In the genomic region with DNA sequence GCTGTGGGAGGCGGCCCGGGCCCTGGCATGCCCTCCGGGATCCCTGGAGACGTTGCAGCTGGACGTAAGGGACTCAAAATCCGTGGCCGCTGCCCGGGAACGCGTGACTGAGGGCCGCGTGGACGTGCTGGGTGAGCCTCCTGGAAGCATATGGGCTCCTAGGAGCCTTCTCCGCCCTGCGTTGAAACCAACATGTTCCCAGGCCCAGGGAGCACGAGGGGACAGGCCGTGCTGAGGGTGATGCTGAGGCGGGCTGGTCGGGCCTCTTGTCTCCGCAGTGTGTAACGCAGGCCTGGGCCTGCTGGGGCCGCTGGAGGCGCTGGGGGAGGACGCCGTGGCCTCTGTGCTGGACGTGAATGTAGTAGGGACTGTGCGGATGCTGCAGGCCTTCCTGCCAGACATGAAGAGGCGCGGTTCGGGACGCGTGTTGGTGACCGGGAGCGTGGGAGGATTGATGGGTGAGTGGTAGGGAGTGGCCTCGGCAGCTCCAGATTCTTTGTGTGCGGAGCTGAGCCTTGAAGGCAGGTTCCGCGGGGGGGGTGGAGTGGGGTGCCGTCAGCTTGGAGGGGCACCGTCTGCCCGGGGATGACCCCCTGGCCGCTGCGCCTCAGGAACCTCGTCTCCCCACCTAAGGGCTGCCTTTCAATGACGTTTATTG, we compare ENCODE assay signal across 9 cellular contexts. TPM values are rescaled to one million over a fixed set of nuclear protein-coding genes. Genes with fewer than 3 reads are reported as not detected.
A peak's percentile ranks its signal among the peaks of the same experiment; 100 is the strongest.
DNase-seq lines count a peak whose midpoint lies in the region; ATAC-seq, FAIRE-seq and TF ChIP-seq lines count a peak whose summit lies in the region.
"Had no signal": no experiment of that assay in that cellular context is flagged by ENCODE, and none has a peak within 500 bp of the region (broad histone marks: within the 10 kb centered on the region; RNA-seq: fewer than 3 reads in every experiment).

No MANE protein-coding gene starts in this region.

- H3K9me3 ChIP-seq in CD8-positive, alpha-beta memory T cell (ENCODE audit: low read length): no peaks in the 10 kb centered on the region
- no peaks in the 10 kb centered on the region for H3K9me3 ChIP-seq in OCI-LY7 (ENCODE audit: low read length)
- no peaks in the 10 kb centered on the region for H3K9me3 ChIP-seq in parathyroid adenoma (ENCODE audit: control insufficient read depth, low read length)

- intact Hi-C loops in OCI-LY7 (cut with micrococcal nuclease; ENCODE audit: unreplicated experiment): no loop called here

- H4K20me1 ChIP-seq in OCI-LY7 (ENCODE audit: insufficient read depth, low read length): no peaks in the 10 kb centered on the region

- POLR2A ChIA-PET in CD8-positive, alpha-beta memory T cell (lab: Charles Lee): interaction anchor here (1.9 kb wide), 1 partner anchor 17 kb away, joined by 9 read pairs; the partner anchor contains the start of gene NAGLU
- POLR2A ChIA-PET in OCI-LY7 (lab: Charles Lee): no interaction called here

- no peak for FAIRE-seq in GM19239 (lab: Jason Lieb, UNC)

- no peak for ATAC-seq in HG02759 (IDR thresholded peaks at IDR 0.05; ENCODE audit: unreplicated experiment)

- H3K79me2 ChIP-seq in OCI-LY7 (ENCODE audit: insufficient read depth, low read depth, low read length) (no peaks in the 10 kb centered on the region), parathyroid adenoma (peaks cover 4% of the 10 kb centered on the region)

- no peaks in the 10 kb centered on the region for H3K36me3 ChIP-seq in CD8-positive, alpha-beta memory T cell (ENCODE audit: insufficient read depth, low read length)
- no peaks in the 10 kb centered on the region for H3K36me3 ChIP-seq in OCI-LY7 (ENCODE audit: insufficient read depth, low read length)
- no peaks in the 10 kb centered on the region for H3K36me3 ChIP-seq in parathyroid adenoma (ENCODE audit: control insufficient read depth, insufficient read depth, low read length)

- H3K4me1 Mint-ChIP-seq in CD8-positive, alpha-beta memory T cell: peaks cover 17 to 50% (median 30%) of the 10 kb centered on the region in 3 donors

- H3K9me3 Mint-ChIP-seq in CD8-positive, alpha-beta memory T cell: no peaks in the 10 kb centered on the region

- DNase-seq in CD8-positive, alpha-beta memory T cell: no peak
- DNase-seq in OCI-LY7 (ENCODE audit: low spot score) (no peak), epithelial cell of prostate (ENCODE audit: low read depth, low spot score) (peak; percentile 66), Kasumi-1 (lab: John Stamatoyannopoulos, UW) (no peak), NCI-H524 (lab: John Stamatoyannopoulos, UW) (no peak), GM19239 (ENCODE audit: insufficient read length, low spot score) (no peak)
- DNase-seq: stimulated activated CD4-positive, alpha-beta T cell treated with anti-CD3 and anti-CD28 coated beads, Interleukin-4, amount 100 ng/mL, for 24 hours had no signal

- H3K36me3 Mint-ChIP-seq in CD8-positive, alpha-beta memory T cell: peaks cover 0 to 1% (median 0%) of the 10 kb centered on the region in 3 donors

- H2AFZ ChIP-seq in OCI-LY7 (ENCODE audit: low read length): no peak overlapping the region
- no peak overlapping the region for H2AFZ ChIP-seq in parathyroid adenoma

- H3K4me2 ChIP-seq in OCI-LY7 (ENCODE audit: low read length): peak overlapping the region; percentile 86
- H3K4me2 ChIP-seq in parathyroid adenoma (ENCODE audit: low read length): no peak overlapping the region

- H3K9ac ChIP-seq in parathyroid adenoma: no peak overlapping the region

- H3K4me1 ChIP-seq in CD8-positive, alpha-beta memory T cell (ENCODE audit: insufficient read depth, low read length): peaks cover 17% of the 10 kb centered on the region
- H3K4me1 ChIP-seq in OCI-LY7 (ENCODE audit: insufficient read depth, low read length, poor library complexity, severe bottlenecking): peaks cover 29% of the 10 kb centered on the region
- peaks cover 4% of the 10 kb centered on the region for H3K4me1 ChIP-seq in parathyroid adenoma

- CTCF ChIA-PET in CD8-positive, alpha-beta memory T cell (lab: Charles Lee): interaction anchor here (1.6 to 2.2 kb wide), 2 partner anchors 23 to 25 kb away, joined by 6 to 12 read pairs; partner anchors contain the start of gene PSMC3IP
- CTCF ChIA-PET in OCI-LY7 (lab: Charles Lee; ENCODE audit: unreplicated experiment): no interaction called here

- TF ChIP-seq CTCF in OCI-LY7 (conservative IDR thresholded peaks at IDR 0.05; ENCODE audit: low read length): no peak
- no peak for TF ChIP-seq CTCF in parathyroid adenoma (IDR thresholded peaks at IDR 0.05)

- no peaks in the 10 kb centered on the region for H3K27me3 Mint-ChIP-seq in CD8-positive, alpha-beta memory T cell

- H3K9me2 ChIP-seq in OCI-LY7 (ENCODE audit: insufficient read depth, low read length): no peaks in the 10 kb centered on the region

- H3K27ac ChIP-seq in CD8-positive, alpha-beta memory T cell (ENCODE audit: low read depth, low read length): peak overlapping the region; percentile 79
- H3K27ac ChIP-seq in OCI-LY7 (ENCODE audit: low read depth, low read length, poor library complexity, severe bottlenecking) (no peak overlapping the region), epithelial cell of prostate (peak overlapping the region; percentile 77), parathyroid adenoma (no peak overlapping the region)

- H3K4me3 Mint-ChIP-seq in CD8-positive, alpha-beta memory T cell: peak overlapping the region; percentile 60 to 96 (median 89)

- no peak overlapping the region for H3K4me3 ChIP-seq in CD8-positive, alpha-beta memory T cell (ENCODE audit: low read length)
- H3K4me3 ChIP-seq in OCI-LY7 (ENCODE audit: low read depth, low read length, poor library complexity, severe bottlenecking): peak overlapping the region; percentile 87
- peak overlapping the region; percentile 96 for H3K4me3 ChIP-seq in parathyroid adenoma (ENCODE audit: low read depth, low read length)

- peak overlapping the region in 6 of 8 donors; percentile 35 to 94 (median 89) for H3K27ac Mint-ChIP-seq in CD8-positive, alpha-beta memory T cell

- H3K27me3 ChIP-seq in CD8-positive, alpha-beta memory T cell (ENCODE audit: insufficient read depth, low read length, poor library complexity, severe bottlenecking): no peaks in the 10 kb centered on the region
- H3K27me3 ChIP-seq in parathyroid adenoma (ENCODE audit: control insufficient read depth, insufficient read depth, low read length): no peaks in the 10 kb centered on the region

- no TSS peak for BruUV-seq in OCI-LY7 (replicated peaks; lab: Mats Ljungman, UMichigan)

RNA-seq across cellular contexts. Expression of gene HSD17B1, which starts 0.6 kb away (rescaled TPM):
- under 1 TPM; 0.29 to 0.37 TPM for total RNA-seq in CD8-positive, alpha-beta memory T cell
- 0.48 TPM for polyA plus RNA-seq in CD8-positive, alpha-beta memory T cell
- total RNA-seq in OCI-LY7 (2014; rRNA removed; shearing (Covaris generic)): 1.1 and 2.5 TPM in 2 replicates
- total RNA-seq in OCI-LY7 (2022): 2.1 and 2.2 TPM in 2 replicates

RNA-seq across cellular contexts. Expression of gene COASY, which starts 8.7 kb away (rescaled TPM):
- 100 to 1,000 TPM; 103 to 107 TPM for total RNA-seq in CD8-positive, alpha-beta memory T cell
- polyA plus RNA-seq in CD8-positive, alpha-beta memory T cell: 65.6 TPM
- 32.6 and 42.9 TPM in 2 replicates for total RNA-seq in OCI-LY7 (2014; rRNA removed; shearing (Covaris generic))
- 123 and 125 TPM in 2 replicates for total RNA-seq in OCI-LY7 (2022)

RNA-seq across cellular contexts. Expression of gene MLX, which starts 13.6 kb away (rescaled TPM):
- total RNA-seq in CD8-positive, alpha-beta memory T cell: 10 to 100 TPM; 61.8 to 62.3 TPM
- 52.1 TPM for polyA plus RNA-seq in CD8-positive, alpha-beta memory T cell
- 31.6 and 33.6 TPM in 2 replicates for total RNA-seq in OCI-LY7 (2014; rRNA removed; shearing (Covaris generic))
- total RNA-seq in OCI-LY7 (2022): 51.2 and 53.5 TPM in 2 replicates

RNA-seq across cellular contexts. Expression of gene NAGLU, which starts 17.2 kb away (rescaled TPM):
- total RNA-seq in CD8-positive, alpha-beta memory T cell: 10 to 100 TPM; 15.8 to 17.4 TPM
- polyA plus RNA-seq in CD8-positive, alpha-beta memory T cell: 17.0 TPM
- total RNA-seq in OCI-LY7 (2014; rRNA removed; shearing (Covaris generic)): 25.3 and 37.6 TPM in 2 replicates
- total RNA-seq in OCI-LY7 (2022): 42.8 and 46.6 TPM in 2 replicates

RNA-seq across cellular contexts. Expression of gene PSMC3IP, which starts 24.2 kb away (rescaled TPM):
- total RNA-seq in CD8-positive, alpha-beta memory T cell: 10 to 100 TPM; 35.9 to 36.2 TPM
- polyA plus RNA-seq in CD8-positive, alpha-beta memory T cell: 0.83 TPM
- 27.3 and 40.5 TPM in 2 replicates for total RNA-seq in OCI-LY7 (2014; rRNA removed; shearing (Covaris generic))
- total RNA-seq in OCI-LY7 (2022): 33.3 and 36.4 TPM in 2 replicates

Comparison
In these comparisons a context has a peak if more than half of its experiments do, and no peak if none do; other contexts are left out.
1. H3K27ac ChIP-seq: peak in CD8-positive, alpha-beta memory T cell (single experiment) and epithelial cell of prostate (single experiment); none in OCI-LY7 (single experiment) and parathyroid adenoma (single experiment).